ENCODE assay signal across 8 cellular contexts in genomic region chrX:53684415-53685192, GRCh38. TPM values are rescaled to one million over a fixed set of nuclear protein-coding genes. Genes with fewer than 3 reads are reported as not detected.
DNase-seq lines count a peak whose midpoint lies in the region; ATAC-seq and TF ChIP-seq lines count a peak whose summit lies in the region.

No MANE protein-coding gene starts in this region.

- WGBS in sigmoid colon, 2 donors: 2% methylated on average over 18 of the region's 18 CpGs

- peaks cover 14% of the 10 kb centered on the region; the same call in 1 of the 2 replicates for H3K9me3 ChIP-seq in BLaER1
- no peaks in the 10 kb centered on the region for H3K9me3 ChIP-seq in SJCRH30 (replicated peaks)
- no peaks in the 10 kb centered on the region for H3K9me3 ChIP-seq in fibroblast of lung (ENCODE audit: control insufficient read depth, insufficient read depth, low read depth, low read length)
- H3K9me3 ChIP-seq in sigmoid colon: no peaks in the 10 kb centered on the region

- TF ChIP-seq EP300 in sigmoid colon (IDR thresholded peaks at IDR 0.05): no peak

- H3K9ac ChIP-seq in BLaER1 (peak overlapping the region; percentile 92), fibroblast of lung (ENCODE audit: insufficient read depth, low read length) (peak overlapping the region; percentile 45)

- no peak overlapping the region for H2AFZ ChIP-seq in fibroblast of lung (ENCODE audit: low read length)

- ATAC-seq in GM21390 (IDR thresholded peaks at IDR 0.05; ENCODE audit: unreplicated experiment): peak; percentile 58
- ATAC-seq in HG03095 (IDR thresholded peaks at IDR 0.05; ENCODE audit: unreplicated experiment): no peak

- H3K79me2 ChIP-seq in fibroblast of lung (ENCODE audit: control insufficient read depth, insufficient read depth, low read length): peaks cover 44% of the 10 kb centered on the region

- TF ChIP-seq POLR2A in sigmoid colon (IDR thresholded peaks at IDR 0.05): no peak

- intact Hi-C loops in sigmoid colon (cut with DNase I): loop anchor here (5.0 to 10.0 kb wide), 4 partner anchors 498 to 1480 kb away; partner anchors contain the start of genes APEX2, FAM120C and GNL3L

- H3K36me3 ChIP-seq in BLaER1 (peaks cover 17% of the 10 kb centered on the region; the same call in 1 of the 2 replicates), SJCRH30 (peaks cover 7% of the 10 kb centered on the region), fibroblast of lung (ENCODE audit: control insufficient read depth, insufficient read depth, low read length) (no peaks in the 10 kb centered on the region), sigmoid colon (peaks cover 0 to 7% (median 0%) of the 10 kb centered on the region in 4 donors)

- H3K4me3 ChIP-seq in BLaER1 (peak overlapping the region; percentile 70), SJCRH30 (peak overlapping the region; percentile 78), fibroblast of lung (replicated peaks in 1 of 4; ENCODE audit: control extremely low read depth in 1 of 4, insufficient read depth in 1 of 4, low read depth in 3 of 4, low read length in 4 of 4) (peak overlapping the region; percentile 66 to 96 (median 71)), sigmoid colon (peak overlapping the region; percentile 13 to 69 (median 62))

- H3K4me1 ChIP-seq in BLaER1: peaks cover 13% of the 10 kb centered on the region; the same call in 1 of the 2 replicates
- H3K4me1 ChIP-seq in SJCRH30: no peaks in the 10 kb centered on the region
- no peaks in the 10 kb centered on the region for H3K4me1 ChIP-seq in fibroblast of lung (ENCODE audit: control insufficient read depth, extremely low read depth, insufficient read depth, low read length)
- peaks cover 0 to 22% (median 9%) of the 10 kb centered on the region in 4 donors for H3K4me1 ChIP-seq in sigmoid colon

- peaks cover 8% of the 10 kb centered on the region; the same call in 1 of the 2 replicates for H3K27me3 ChIP-seq in BLaER1
- no peaks in the 10 kb centered on the region for H3K27me3 ChIP-seq in SJCRH30
- no peaks in the 10 kb centered on the region for H3K27me3 ChIP-seq in fibroblast of lung (ENCODE audit: control insufficient read depth, insufficient read depth, low read length)
- H3K27me3 ChIP-seq in sigmoid colon: no peaks in the 10 kb centered on the region

- H4K20me1 ChIP-seq in BLaER1 (peaks cover 35% of the 10 kb centered on the region), fibroblast of lung (ENCODE audit: control insufficient read depth, extremely low read depth, insufficient read depth, low read length) (no peaks in the 10 kb centered on the region)

- H3K27ac ChIP-seq in BLaER1 (peak overlapping the region; percentile 71), SJCRH30 (peak overlapping the region; percentile 93), fibroblast of lung (ENCODE audit: insufficient read depth, low read length) (peak overlapping the region; percentile 43), sigmoid colon (peak overlapping the region; percentile 89 to 91 (median 89))

- TF ChIP-seq CTCF in fibroblast of lung (conservative IDR thresholded peaks at IDR 0.05 in 1 of 2, IDR thresholded peaks at IDR 0.05 in 1 of 2; ENCODE audit: low read depth in 1 of 2, low read length in 2 of 2): no peak
- no peak for TF ChIP-seq CTCF in sigmoid colon (IDR thresholded peaks at IDR 0.05)

- H3K4me2 ChIP-seq in BLaER1 (peak overlapping the region; percentile 83), fibroblast of lung (ENCODE audit: extremely low read depth, insufficient read depth, low read length) (peak overlapping the region; percentile 38)

- DNase-seq in SJCRH30 (no peak), fibroblast of lung (ENCODE audit: low read depth in 2 of 2) (no peak), sigmoid colon (no peak), MV-4-11 (lab: John Stamatoyannopoulos, UW) (no peak), HK-2 (ENCODE audit: unreplicated experiment) (no peak)

RNA-seq across cellular contexts. Expression of gene HUWE1, which starts 1.9 kb away (rescaled TPM):
- total RNA-seq in SJCRH30 (2014; rRNA removed; shearing (Covaris generic)): 92.5 and 98.9 TPM in 2 replicates
- 85.5 and 146 TPM in 2 replicates for total RNA-seq in fibroblast of lung
- 52.8 and 73.3 TPM in 2 replicates for polyA plus RNA-seq in fibroblast of lung
- 61.4 and 68.0 TPM in 2 replicates for polyA plus RNA-seq in fibroblast of lung (2012)
- 350 and 439 TPM in 2 replicates for polyA minus RNA-seq in fibroblast of lung (ENCODE audit: low replicate concordance)
- 100 to 1,000 TPM in 1 of 4 donors, 10 to 100 TPM in 3; 75.3 to 103 (median 84.3) TPM for total RNA-seq in sigmoid colon
- polyA plus RNA-seq in sigmoid colon: 10 to 100 TPM; 12.3 to 54.4 (median 14.4) TPM

Comparison
In these comparisons a context has a peak if more than half of its experiments do, and no peak if none do; other contexts are left out.
1. H3K27ac ChIP-seq: peak in every context shown above with its lines; median percentile 93 in SJCRH30; 89 in sigmoid colon; 71 in BLaER1; 43 in fibroblast of lung.